In the genomic region with DNA sequence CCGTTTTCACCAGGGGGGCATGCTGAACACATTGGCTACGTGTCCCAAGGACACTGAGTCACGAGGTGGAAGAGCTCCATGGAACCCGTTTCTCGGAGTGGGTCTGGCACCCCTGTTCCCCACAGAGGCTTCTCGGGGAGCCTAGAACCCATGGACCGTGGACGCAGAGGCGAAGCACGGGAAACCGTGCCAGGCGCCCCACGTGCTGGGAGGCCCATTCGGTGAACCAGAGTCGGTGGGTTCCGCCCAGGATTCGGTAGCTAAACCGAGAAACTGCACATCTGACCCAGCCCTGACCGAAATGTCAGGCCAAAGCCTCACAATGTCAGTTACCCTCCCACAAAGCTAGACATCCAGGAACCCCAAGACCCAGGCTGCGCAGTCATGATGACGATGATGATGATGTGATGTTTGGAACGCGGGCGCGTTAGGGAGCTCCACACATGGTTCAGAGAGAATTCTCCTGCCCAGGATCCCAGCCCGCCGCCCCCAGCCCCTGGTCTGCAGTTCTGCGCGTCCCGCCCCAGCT, we compare ENCODE assay signal across 1 cellular context.
TF ChIP-seq lines count a peak whose summit lies in the region.

No MANE protein-coding gene starts in this region.

TF ChIP-seq in GM12878, 131 proteins besides CTCF, POLR2A, EP300 and RAD21 (continued from another document):
- TF ChIP-seq, protein P1, sequence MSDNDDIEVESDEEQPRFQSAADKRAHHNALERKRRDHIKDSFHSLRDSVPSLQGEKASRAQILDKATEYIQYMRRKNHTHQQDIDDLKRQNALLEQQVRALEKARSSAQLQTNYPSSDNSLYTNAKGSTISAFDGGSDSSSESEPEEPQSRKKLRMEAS (IDR thresholded peaks at IDR 0.05; ENCODE audit: low read depth, low read length) = peak; percentile 36; the same call in 1 of the 2 replicates
- TF ChIP-seq, protein P2, sequence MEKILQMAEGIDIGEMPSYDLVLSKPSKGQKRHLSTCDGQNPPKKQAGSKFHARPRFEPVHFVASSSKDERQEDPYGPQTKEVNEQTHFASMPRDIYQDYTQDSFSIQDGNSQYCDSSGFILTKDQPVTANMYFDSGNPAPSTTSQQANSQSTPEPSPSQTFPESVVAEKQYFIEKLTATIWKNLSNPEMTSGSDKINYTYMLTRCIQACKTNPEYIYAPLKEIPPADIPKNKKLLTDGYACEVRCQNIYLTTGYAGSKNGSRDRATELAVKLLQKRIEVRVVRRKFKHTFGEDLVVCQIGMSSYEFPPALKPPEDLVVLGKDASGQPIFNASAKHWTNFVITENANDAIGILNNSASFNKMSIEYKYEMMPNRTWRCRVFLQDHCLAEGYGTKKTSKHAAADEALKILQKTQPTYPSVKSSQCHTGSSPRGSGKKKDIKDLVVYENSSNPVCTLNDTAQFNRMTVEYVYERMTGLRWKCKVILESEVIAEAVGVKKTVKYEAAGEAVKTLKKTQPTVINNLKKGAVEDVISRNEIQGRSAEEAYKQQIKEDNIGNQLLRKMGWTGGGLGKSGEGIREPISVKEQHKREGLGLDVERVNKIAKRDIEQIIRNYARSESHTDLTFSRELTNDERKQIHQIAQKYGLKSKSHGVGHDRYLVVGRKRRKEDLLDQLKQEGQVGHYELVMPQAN (conservative IDR thresholded peaks at IDR 0.05) = no peak
- TF ChIP-seq CEBPB (IDR thresholded peaks at IDR 0.05; ENCODE audit: borderline replicate concordance in 1 of 2, low read depth in 2 of 2, low read length in 2 of 2) (no peak), CREB1 (IDR thresholded peaks at IDR 0.05; ENCODE audit: low read depth) (no peak), GABPA (IDR thresholded peaks at IDR 0.05; ENCODE audit: low read depth) (no peak), POLR2AphosphoS2 (IDR thresholded peaks at IDR 0.05; ENCODE audit: low read depth, low read length) (no peak), TBL1XR1 (IDR thresholded peaks at IDR 0.05; ENCODE audit: low read depth, low read length) (no peak), FOXK2 (IDR thresholded peaks at IDR 0.05) (peak; percentile 64), RBBP5 (conservative IDR thresholded peaks at IDR 0.05) (no peak), DPF2 (IDR thresholded peaks at IDR 0.05) (0 out of 2 replicates have a peak, but pooled peaks have one; percentile 7), SMC3 (IDR thresholded peaks at IDR 0.05; ENCODE audit: borderline replicate concordance, low read length) (no peak), ZNF217 (IDR thresholded peaks at IDR 0.05) (no peak), SMARCA5 (IDR thresholded peaks at IDR 0.05) (peak; percentile 82), EZH2 (IDR thresholded peaks at IDR 0.05; ENCODE audit: borderline replicate concordance, control insufficient read depth, low read depth, low read length) (no peak), CBX3 (IDR thresholded peaks at IDR 0.05; ENCODE audit: borderline replicate concordance, low read depth) (no peak), MTA2 (IDR thresholded peaks at IDR 0.05; ENCODE audit: low read depth) (no peak), KLF5 (IDR thresholded peaks at IDR 0.05; ENCODE audit: partially characterized antibody) (peak; percentile 13), POU2F2 (IDR thresholded peaks at IDR 0.05; ENCODE audit: borderline replicate concordance, low read depth, low read length) (no peak), TCF12 (IDR thresholded peaks at IDR 0.05; ENCODE audit: low read depth, low read length) (0 out of 2 replicates have a peak, but pooled peaks have one; percentile 14), POLR2AphosphoS5 (IDR thresholded peaks at IDR 0.05; ENCODE audit: low read length) (0 out of 2 replicates have a peak, but pooled peaks have one; percentile 35), MYB (IDR thresholded peaks at IDR 0.05; ENCODE audit: borderline replicate concordance, low read depth, low read length) (no peak), ASH2L (IDR thresholded peaks at IDR 0.05; ENCODE audit: borderline replicate concordance, low read depth) (0 out of 2 replicates have a peak, but pooled peaks have one; percentile 38), MEF2A (IDR thresholded peaks at IDR 0.05; ENCODE audit: insufficient read depth, low read depth, low read length) (no peak), ZSCAN29 (IDR thresholded peaks at IDR 0.05) (no peak), TCF7 (IDR thresholded peaks at IDR 0.05; ENCODE audit: borderline replicate concordance) (no peak), FOXM1 (IDR thresholded peaks at IDR 0.05; ENCODE audit: low read depth, low read length) (no peak), SRF (IDR thresholded peaks at IDR 0.05; ENCODE audit: low read depth in 2 of 2, low read length in 2 of 2) (no peak)
- TF ChIP-seq, protein P3, sequence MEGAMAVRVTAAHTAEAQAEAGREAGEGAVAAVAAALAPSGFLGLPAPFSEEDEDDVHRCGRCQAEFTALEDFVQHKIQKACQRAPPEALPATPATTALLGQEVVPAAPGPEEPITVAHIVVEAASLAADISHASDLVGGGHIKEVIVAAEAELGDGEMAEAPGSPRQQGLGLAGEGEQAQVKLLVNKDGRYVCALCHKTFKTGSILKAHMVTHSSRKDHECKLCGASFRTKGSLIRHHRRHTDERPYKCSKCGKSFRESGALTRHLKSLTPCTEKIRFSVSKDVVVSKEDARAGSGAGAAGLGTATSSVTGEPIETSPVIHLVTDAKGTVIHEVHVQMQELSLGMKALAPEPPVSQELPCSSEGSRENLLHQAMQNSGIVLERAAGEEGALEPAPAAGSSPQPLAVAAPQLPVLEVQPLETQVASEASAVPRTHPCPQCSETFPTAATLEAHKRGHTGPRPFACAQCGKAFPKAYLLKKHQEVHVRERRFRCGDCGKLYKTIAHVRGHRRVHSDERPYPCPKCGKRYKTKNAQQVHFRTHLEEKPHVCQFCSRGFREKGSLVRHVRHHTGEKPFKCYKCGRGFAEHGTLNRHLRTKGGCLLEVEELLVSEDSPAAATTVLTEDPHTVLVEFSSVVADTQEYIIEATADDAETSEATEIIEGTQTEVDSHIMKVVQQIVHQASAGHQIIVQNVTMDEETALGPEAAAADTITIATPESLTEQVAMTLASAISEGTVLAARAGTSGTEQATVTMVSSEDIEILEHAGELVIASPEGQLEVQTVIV (IDR thresholded peaks at IDR 0.05; ENCODE audit: borderline replicate concordance, partially characterized antibody) = no peak
- TF ChIP-seq, protein P4, sequence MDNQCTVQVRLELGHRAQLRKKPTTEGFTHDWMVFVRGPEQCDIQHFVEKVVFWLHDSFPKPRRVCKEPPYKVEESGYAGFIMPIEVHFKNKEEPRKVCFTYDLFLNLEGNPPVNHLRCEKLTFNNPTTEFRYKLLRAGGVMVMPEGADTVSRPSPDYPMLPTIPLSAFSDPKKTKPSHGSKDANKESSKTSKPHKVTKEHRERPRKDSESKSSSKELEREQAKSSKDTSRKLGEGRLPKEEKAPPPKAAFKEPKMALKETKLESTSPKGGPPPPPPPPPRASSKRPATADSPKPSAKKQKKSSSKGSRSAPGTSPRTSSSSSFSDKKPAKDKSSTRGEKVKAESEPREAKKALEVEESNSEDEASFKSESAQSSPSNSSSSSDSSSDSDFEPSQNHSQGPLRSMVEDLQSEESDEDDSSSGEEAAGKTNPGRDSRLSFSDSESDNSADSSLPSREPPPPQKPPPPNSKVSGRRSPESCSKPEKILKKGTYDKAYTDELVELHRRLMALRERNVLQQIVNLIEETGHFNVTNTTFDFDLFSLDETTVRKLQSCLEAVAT (IDR thresholded peaks at IDR 0.05) = no peak
- TF ChIP-seq, protein P5, sequence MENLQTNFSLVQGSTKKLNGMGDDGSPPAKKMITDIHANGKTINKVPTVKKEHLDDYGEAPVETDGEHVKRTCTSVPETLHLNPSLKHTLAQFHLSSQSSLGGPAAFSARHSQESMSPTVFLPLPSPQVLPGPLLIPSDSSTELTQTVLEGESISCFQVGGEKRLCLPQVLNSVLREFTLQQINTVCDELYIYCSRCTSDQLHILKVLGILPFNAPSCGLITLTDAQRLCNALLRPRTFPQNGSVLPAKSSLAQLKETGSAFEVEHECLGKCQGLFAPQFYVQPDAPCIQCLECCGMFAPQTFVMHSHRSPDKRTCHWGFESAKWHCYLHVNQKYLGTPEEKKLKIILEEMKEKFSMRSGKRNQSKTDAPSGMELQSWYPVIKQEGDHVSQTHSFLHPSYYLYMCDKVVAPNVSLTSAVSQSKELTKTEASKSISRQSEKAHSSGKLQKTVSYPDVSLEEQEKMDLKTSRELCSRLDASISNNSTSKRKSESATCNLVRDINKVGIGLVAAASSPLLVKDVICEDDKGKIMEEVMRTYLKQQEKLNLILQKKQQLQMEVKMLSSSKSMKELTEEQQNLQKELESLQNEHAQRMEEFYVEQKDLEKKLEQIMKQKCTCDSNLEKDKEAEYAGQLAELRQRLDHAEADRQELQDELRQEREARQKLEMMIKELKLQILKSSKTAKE (IDR thresholded peaks at IDR 0.05; ENCODE audit: low read depth, poor library complexity, severe bottlenecking) = no peak
